1 cellular context compared by ENCODE assay signal in genomic region chr11:117221775-117222517, GRCh38.
TF ChIP-seq lines count a peak whose summit lies in the region.

No MANE protein-coding gene starts in this region.

TF ChIP-seq in HEK293, 187 proteins besides CTCF, POLR2A, EP300 and RAD21 (continued from another document and continues in another):
- TF ChIP-seq ZIC2 (tag by site-specific recombination; IDR thresholded peaks at IDR 0.05) (0 out of 2 replicates have a peak, but pooled peaks have one; percentile 34), ZNF544 (tag by site-specific recombination; IDR thresholded peaks at IDR 0.05) (no peak), HIC1 (tag by site-specific recombination; IDR thresholded peaks at IDR 0.05) (peak; percentile 90), ZXDB (tag by site-specific recombination; IDR thresholded peaks at IDR 0.05) (0 out of 2 replicates have a peak, but pooled peaks have one; percentile 23), ZNF701 (tag by site-specific recombination; IDR thresholded peaks at IDR 0.05) (no peak), ZNF280C (tag by site-specific recombination; IDR thresholded peaks at IDR 0.05) (no peak), ZBTB7A (tag by site-specific recombination; IDR thresholded peaks at IDR 0.05; ENCODE audit: low read depth) (no peak), ZNF626 (tag by site-specific recombination; IDR thresholded peaks at IDR 0.05) (no peak), SCRT2 (tag by site-specific recombination; IDR thresholded peaks at IDR 0.05) (peak; percentile 64), ZNF792 (tag by site-specific recombination; IDR thresholded peaks at IDR 0.05) (no peak), ZNF138 (tag by site-specific recombination; IDR thresholded peaks at IDR 0.05; ENCODE audit: borderline replicate concordance) (no peak), ZNF18 (tag by site-specific recombination; IDR thresholded peaks at IDR 0.05) (no peak), GLI2 (tag by site-specific recombination; IDR thresholded peaks at IDR 0.05; ENCODE audit: borderline replicate concordance, low read depth) (no peak), ZNF214 (tag by site-specific recombination; IDR thresholded peaks at IDR 0.05; ENCODE audit: borderline replicate concordance) (no peak), ZNF362 (tag by site-specific recombination; IDR thresholded peaks at IDR 0.05) (0 out of 2 replicates have a peak, but pooled peaks have one; percentile 41), ZNF664 (tag by site-specific recombination; IDR thresholded peaks at IDR 0.05) (no peak), ZNF600 (tag by site-specific recombination; IDR thresholded peaks at IDR 0.05) (peak; percentile 55), TRIM28 (IDR thresholded peaks at IDR 0.05; ENCODE audit: borderline replicate concordance, low read length) (no peak), ZNF16 (tag by site-specific recombination; IDR thresholded peaks at IDR 0.05; ENCODE audit: low read depth) (no peak), ZBTB17 (tag by site-specific recombination; IDR thresholded peaks at IDR 0.05) (peak; percentile 59), ZBTB49 (tag by site-specific recombination; IDR thresholded peaks at IDR 0.05; ENCODE audit: low read depth) (no peak), OSR2 (tag by site-specific recombination; IDR thresholded peaks at IDR 0.05) (peak; percentile 87), ZNF488 (tag by site-specific recombination; IDR thresholded peaks at IDR 0.05) (no peak), PRDM1 (tag by site-specific recombination; IDR thresholded peaks at IDR 0.05) (peak; percentile 55; the same call in 1 of the 2 replicates), ZNF518A (tag by site-specific recombination; conservative IDR thresholded peaks at IDR 0.05; ENCODE audit: low read depth) (no peak), WT1 (tag by site-specific recombination; IDR thresholded peaks at IDR 0.05) (0 out of 2 replicates have a peak, but pooled peaks have one; percentile 12), ZNF560 (tag by site-specific recombination; IDR thresholded peaks at IDR 0.05; ENCODE audit: borderline replicate concordance) (no peak), ZNF274 (IDR thresholded peaks at IDR 0.05; ENCODE audit: low read length) (no peak), ZNF274 (tag by site-specific recombination; IDR thresholded peaks at IDR 0.05; ENCODE audit: borderline replicate concordance) (no peak), ZNF473 (tag by site-specific recombination; IDR thresholded peaks at IDR 0.05) (no peak), FEZF1 (tag by site-specific recombination; IDR thresholded peaks at IDR 0.05) (no peak), ZNF366 (tag by site-specific recombination; conservative IDR thresholded peaks at IDR 0.05) (no peak), IKZF3 (tag by site-specific recombination; IDR thresholded peaks at IDR 0.05) (peak; percentile 76; the same call in 1 of the 2 replicates), ZNF747 (tag by site-specific recombination; IDR thresholded peaks at IDR 0.05) (no peak), EGR2 (tag by site-specific recombination; IDR thresholded peaks at IDR 0.05; ENCODE audit: low read depth) (peak; percentile 93), KLF7 (tag by site-specific recombination; IDR thresholded peaks at IDR 0.05; ENCODE audit: borderline replicate concordance) (no peak), PRDM4 (tag by site-specific recombination; IDR thresholded peaks at IDR 0.05) (no peak), ZNF843 (tag by site-specific recombination; IDR thresholded peaks at IDR 0.05) (no peak), ZNF660 (tag by site-specific recombination; IDR thresholded peaks at IDR 0.05) (0 out of 2 replicates have a peak, but pooled peaks have one; percentile 46), ZBTB8A (tag by site-specific recombination; IDR thresholded peaks at IDR 0.05) (peak; percentile 52), GLIS1 (tag by site-specific recombination; IDR thresholded peaks at IDR 0.05) (no peak), SALL2 (tag by site-specific recombination; IDR thresholded peaks at IDR 0.05; ENCODE audit: borderline replicate concordance) (no peak), ZNF423 (tag by site-specific recombination; IDR thresholded peaks at IDR 0.05) (0 out of 2 replicates have a peak, but pooled peaks have one; percentile 22), ZNF529 (tag by site-specific recombination; IDR thresholded peaks at IDR 0.05; ENCODE audit: insufficient replicate concordance) (no peak), SP3 (tag by site-specific recombination; IDR thresholded peaks at IDR 0.05) (no peak), ZNF561 (tag by site-specific recombination; IDR thresholded peaks at IDR 0.05; ENCODE audit: borderline replicate concordance) (peak; percentile 54; the same call in 1 of the 2 replicates), ZNF354C (tag by site-specific recombination; IDR thresholded peaks at IDR 0.05; ENCODE audit: borderline replicate concordance, low read depth) (no peak)
